ENCODE assay signal across 9 cellular contexts in the genomic region with DNA sequence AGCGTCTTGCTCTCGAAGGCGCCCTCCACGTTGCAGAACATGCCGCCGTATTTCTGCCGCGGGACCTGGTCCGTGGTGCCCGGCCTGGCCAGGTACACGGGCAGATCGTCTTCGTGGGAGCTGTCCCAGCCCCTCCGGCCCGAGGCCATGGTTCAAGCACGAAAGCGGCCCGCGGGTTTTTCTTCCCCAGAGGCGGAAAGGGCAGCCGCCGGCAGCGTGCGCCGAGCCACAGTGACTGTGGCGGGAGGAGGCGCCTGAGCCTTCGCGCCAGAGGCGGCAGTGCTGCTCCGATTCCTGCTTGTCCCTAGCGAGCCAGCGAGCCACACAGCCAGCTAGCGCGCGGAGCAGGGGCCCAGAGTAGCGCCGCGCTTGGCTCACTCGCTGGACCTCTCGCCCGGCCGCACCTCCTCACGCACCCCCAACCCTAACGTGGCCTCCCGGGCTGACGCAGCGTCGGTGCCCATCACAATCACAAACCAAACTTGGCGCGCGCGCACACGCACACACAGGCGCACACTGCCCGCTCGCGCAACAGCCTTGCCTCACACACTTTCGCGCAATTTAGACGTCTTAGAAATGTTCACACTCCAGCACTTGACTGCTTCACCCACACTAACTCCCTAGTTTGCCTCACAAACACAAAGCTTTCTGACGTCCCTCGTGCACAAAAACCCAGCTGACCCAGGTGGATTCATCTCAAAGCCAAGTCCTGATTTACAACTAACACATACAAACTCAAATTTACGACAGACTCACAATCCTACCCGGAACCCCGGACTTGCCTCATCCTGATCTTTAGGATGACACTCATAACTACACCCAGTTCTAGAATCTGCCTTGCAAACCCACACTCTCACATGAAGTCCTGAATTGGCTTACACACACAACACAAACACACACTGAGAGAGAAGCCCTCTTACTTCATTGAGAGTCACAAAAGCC. TPM values are rescaled to one million over a fixed set of nuclear protein-coding genes. Genes with fewer than 3 reads are reported as not detected.
DNase-seq lines count a peak whose midpoint lies in the region; ATAC-seq and TF ChIP-seq lines count a peak whose summit lies in the region.
"Had no signal": no experiment of that assay in that cellular context is flagged by ENCODE, and none has a peak within 500 bp of the region (broad histone marks: within the 10 kb centered on the region; RNA-seq: fewer than 3 reads in every experiment).

DPYSL3 (minus strand) TSS at position 359 of the 942 bp plus-strand sequence; CDS start at position 149, 210 bp downstream.

- H3K27ac Mint-ChIP-seq in GM23338: peak within 1 kb of the TSS; percentile 8; the same call in 1 of the 2 replicates
- no peak within 1 kb of the TSS for H3K27ac Mint-ChIP-seq in immature natural killer cell
- H3K27ac Mint-ChIP-seq: naive B cell had no signal

- CTCF ChIA-PET in PC-3 (lab: Charles Lee): interaction anchor here (0.6 kb wide), 2 partner anchors 21 to 24 kb away, joined by 3 read pairs; no protein-coding TSS in a partner anchor

- H3F3A ChIP-seq in GM23338 (replicated peaks; ENCODE audit: low read depth): peaks cover 6% of the 10 kb centered on the region; the same call in 1 of the 2 replicates
- H3F3A ChIP-seq in PC-3 (ENCODE audit: low read length, unreplicated experiment): no peaks in the 10 kb centered on the region

- H3K4me3 ChIP-seq in AG09309 (ENCODE audit: control insufficient read depth, low read depth, low read length): peak within 1 kb of the TSS; percentile 79
- peak within 1 kb of the TSS; percentile 91 for H3K4me3 ChIP-seq in GM23338
- H3K4me3 ChIP-seq in PC-3 (ENCODE audit: low read length): peak within 1 kb of the TSS; percentile 80
- H3K4me3 ChIP-seq in dorsolateral prefrontal cortex: peak within 1 kb of the TSS; percentile 30 to 78 (median 63)

- DNase-seq in AG09309 (ENCODE audit: low read depth) (peak; percentile 39), GM23338 (ENCODE audit: low spot score) (peak; percentile 90), PC-3 (peak; percentile 61), dorsolateral prefrontal cortex (peak; percentile 25 to 79 (median 62)), left kidney (ENCODE audit: low read depth, low spot score) (peak; percentile 89), NOMO-1 treated with dmso at 0.1 percent for 144 hours (lab: John Stamatoyannopoulos, UW; ENCODE audit: unreplicated experiment) (no peak), immature natural killer cell (no peak)
- peak; percentile 3 for DNase-seq in stimulated activated naive CD8-positive, alpha-beta T cell treated with anti-CD3 and anti-CD28 coated beads, Interleukin-15, Interleukin-2, amounts not matched to agents 100 U/mL and 50 U/mL, for 24 hours
- DNase-seq: naive B cell had no signal

- peak; percentile 47 for TF ChIP-seq CTCF in AG09309 (IDR thresholded peaks at IDR 0.05; ENCODE audit: control insufficient read depth, insufficient read depth, low read depth, low read length, missing control alignments)
- TF ChIP-seq CTCF in GM23338 (conservative IDR thresholded peaks at IDR 0.05; ENCODE audit: low read depth in 2 of 2): peak; percentile 17 to 37; a peak in 2 of 4 replicates
- peak; percentile 32; the same call in 1 of the 2 replicates for TF ChIP-seq CTCF in PC-3 (conservative IDR thresholded peaks at IDR 0.05; ENCODE audit: low read depth, low read length)
- peak in 42 of 56 donors; percentile 7 to 47 (median 29) for TF ChIP-seq CTCF in dorsolateral prefrontal cortex (IDR thresholded peaks at IDR 0.05 in 54 of 56, conservative IDR thresholded peaks at IDR 0.05 in 2 of 56; ENCODE audit: low read depth in 1 of 56, partially characterized antibody in 56 of 56)

- no peaks in the 10 kb centered on the region for H3K9me3 ChIP-seq in PC-3 (ENCODE audit: low read length)

- BruUV-seq in PC-3 (replicated peaks; lab: Mats Ljungman, UMichigan): TSS peak; percentile 31

- H2AFZ ChIP-seq in GM23338 (peak within 1 kb of the TSS; percentile 100), PC-3 (ENCODE audit: low read length) (peak within 1 kb of the TSS; percentile 86)

- H4K20me1 ChIP-seq in GM23338 (replicated peaks; ENCODE audit: insufficient read depth): no peaks in the 10 kb centered on the region; the same call in 1 of the 2 replicates
- no peaks in the 10 kb centered on the region for H4K20me1 ChIP-seq in PC-3 (ENCODE audit: low read length)

- H3K27me3 Mint-ChIP-seq in GM23338 (ENCODE audit: insufficient read depth, low read depth, poor library complexity) (peaks cover 13% of the 10 kb centered on the region), immature natural killer cell (ENCODE audit: low read depth in 3 of 3) (peaks cover 13 to 22% (median 17%) of the 10 kb centered on the region in 3 donors)

- H3K4me3 Mint-ChIP-seq in GM23338: peak within 1 kb of the TSS; percentile 90
- peak within 1 kb of the TSS in 2 of 5 donors; percentile 1 to 55 for H3K4me3 Mint-ChIP-seq in immature natural killer cell

- peak within 1 kb of the TSS; percentile 95 for H3K4me2 ChIP-seq in GM23338
- peak within 1 kb of the TSS; percentile 83 for H3K4me2 ChIP-seq in PC-3 (ENCODE audit: low read length)

- H3K4me1 Mint-ChIP-seq in GM23338 (peaks cover 20% of the 10 kb centered on the region), immature natural killer cell (peaks cover 0 to 3% of the 10 kb centered on the region in 2 donors)

- peaks cover 21% of the 10 kb centered on the region for H3K4me1 ChIP-seq in GM23338 (ENCODE audit: insufficient read depth)
- peaks cover 22% of the 10 kb centered on the region for H3K4me1 ChIP-seq in PC-3 (ENCODE audit: insufficient read depth, low read length)

- intact Hi-C loops in PC-3 (cut with micrococcal nuclease) (loop anchor here (1.0 to 2.0 kb wide), 3 partner anchors 21 to 55 kb away; no protein-coding TSS in a partner anchor), dorsolateral prefrontal cortex (cut with DNase I) (no loop called here)

- H3K9ac ChIP-seq in PC-3 (ENCODE audit: low read length): peak within 1 kb of the TSS; percentile 64

- peak; percentile 96 for ATAC-seq in GM23338
- ATAC-seq in PC-3: peak; percentile 84
- ATAC-seq in stimulated activated naive CD8-positive, alpha-beta T cell treated with anti-CD3 and anti-CD28 coated beads, Interleukin-15, Interleukin-2, amounts not matched to agents 100 U/mL and 50 U/mL, for 24 hours: peak; percentile 28

- POLR2A ChIA-PET in PC-3 (lab: Charles Lee; ENCODE audit: unreplicated experiment): no interaction called here

- H3K36me3 Mint-ChIP-seq in GM23338 (ENCODE audit: low read depth) (peaks cover 8% of the 10 kb centered on the region), immature natural killer cell (peaks cover 0 to 6% (median 3%) of the 10 kb centered on the region in 3 donors)
- H3K36me3 Mint-ChIP-seq: naive B cell had no signal

- peaks cover 46% of the 10 kb centered on the region for H3K79me2 ChIP-seq in GM23338 (replicated peaks; ENCODE audit: insufficient read depth)
- peaks cover 18% of the 10 kb centered on the region; the same call in 1 of the 2 replicates for H3K79me2 ChIP-seq in PC-3 (ENCODE audit: low read length)

- H3K27me3 ChIP-seq in GM23338 (ENCODE audit: insufficient read depth) (peaks cover 15% of the 10 kb centered on the region), PC-3 (ENCODE audit: low read length) (no peaks in the 10 kb centered on the region), dorsolateral prefrontal cortex (peaks cover 0 to 24% (median 0%) of the 10 kb centered on the region in 45 donors)

- H3K36me3 ChIP-seq in GM23338 (ENCODE audit: insufficient read depth): no peaks in the 10 kb centered on the region
- H3K36me3 ChIP-seq in PC-3 (ENCODE audit: low read depth, low read length): no peaks in the 10 kb centered on the region

- no peak within 1 kb of the TSS for H3K27ac ChIP-seq in GM23338 (ENCODE audit: low read depth)
- no peak within 1 kb of the TSS for H3K27ac ChIP-seq in PC-3 (ENCODE audit: low read length)
- peak within 1 kb of the TSS in 4 of 59 donors; percentile 27 to 63 (median 34) for H3K27ac ChIP-seq in dorsolateral prefrontal cortex

- no peaks in the 10 kb centered on the region for H3K9me3 Mint-ChIP-seq in GM23338
- H3K9me3 Mint-ChIP-seq in immature natural killer cell: peaks cover 0 to 2% (median 0%) of the 10 kb centered on the region in 6 donors

- no peaks in the 10 kb centered on the region for H3K9me2 ChIP-seq in GM23338 (ENCODE audit: insufficient read depth)
- H3K9me2 ChIP-seq in PC-3 (replicated peaks; ENCODE audit: low read length): no peaks in the 10 kb centered on the region

TF ChIP-seq in GM23338, 12 proteins besides CTCF, POLR2A, EP300 and RAD21 (continues in another document):
- TF ChIP-seq CREB1 (CRISPR knock-in tag; IDR thresholded peaks at IDR 0.05; ENCODE audit: low read depth): peak; percentile 30; the same call in 1 of the 2 replicates

RNA-seq across cellular contexts. Expression of gene DPYSL3, which starts in this region (rescaled TPM):
- 440 and 455 TPM in 2 replicates for total RNA-seq in GM23338 (2014; rRNA removed; shearing (Covaris generic))
- polyA plus RNA-seq in GM23338 (2016; fragmentation: Nextera tagmentation; extraction: Ambion mirVana) (97.6 and 102 TPM in 2 replicates), immature natural killer cell (not detected)
- total RNA-seq in PC-3 (2014; rRNA removed) (19.5 and 20.6 TPM in 2 replicates), dorsolateral prefrontal cortex (100 to 1,000 TPM in 3 of 120 experiments, 10 to 100 TPM in 117; 43.5 to 116 (median 73.3) TPM)

Comparison
In these comparisons a context has a peak if more than half of its experiments do, and no peak if none do; other contexts are left out.
1. RNA of gene DPYSL3 (polyA plus RNA-seq): 97.6 to 102 TPM in GM23338; not detected in immature natural killer cell; every median in the first group is over 10 times any median in the second.
2. DNase-seq: peak in AG09309 (single experiment), GM23338 (single experiment), PC-3 (single experiment), dorsolateral prefrontal cortex (10 of 10), left kidney (single experiment) and stimulated activated naive CD8-positive, alpha-beta T cell treated with anti-CD3 and anti-CD28 coated beads, Interleukin-15, Interleukin-2, amounts not matched to agents 100 U/mL and 50 U/mL, for 24 hours (single experiment); none in NOMO-1 treated with dmso at 0.1 percent for 144 hours (single experiment) and immature natural killer cell (0 of 3).
3. ATAC-seq: peak in every context shown above with its lines; median percentile 96 in GM23338; 84 in PC-3; 28 in stimulated activated naive CD8-positive, alpha-beta T cell treated with anti-CD3 and anti-CD28 coated beads, Interleukin-15, Interleukin-2, amounts not matched to agents 100 U/mL and 50 U/mL, for 24 hours.
4. Peak in every context shown above with its lines, with median percentiles within 50 percentile points of each other: H3K4me3 ChIP-seq and CTCF ChIP-seq.